1 cellular context compared by ENCODE assay signal in the genomic region with DNA sequence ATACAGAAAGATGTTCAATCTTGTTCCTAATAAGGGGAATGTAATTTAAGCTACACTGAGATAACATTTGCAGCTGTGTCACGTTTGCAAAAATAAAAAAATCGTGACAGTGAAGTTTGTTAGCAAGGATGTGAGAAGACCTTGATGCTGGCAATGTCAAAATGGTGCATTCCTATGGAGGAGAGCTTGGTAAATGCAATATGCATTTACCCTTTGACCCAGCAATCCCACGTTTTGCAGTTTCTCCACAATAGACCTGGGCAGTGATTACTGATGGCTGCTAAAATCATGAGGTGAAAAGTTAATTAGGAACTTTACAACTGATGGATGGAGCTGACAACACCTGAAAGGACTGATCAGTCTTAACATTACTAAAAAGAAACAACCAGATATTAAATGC.
TF ChIP-seq lines count a peak whose summit lies in the region.

No MANE protein-coding gene starts in this region.

TF ChIP-seq in HepG2, 621 proteins besides CTCF, POLR2A, EP300 and RAD21 (continued from another document and continues in another):
- TF ChIP-seq ZNF430 (CRISPR knock-in tag; IDR thresholded peaks at IDR 0.05): no peak
- TF ChIP-seq RBM39 (IDR thresholded peaks at IDR 0.05; ENCODE audit: low read depth, low read length, poor library complexity, severe bottlenecking): no peak
- TF ChIP-seq ZNF256 (CRISPR knock-in tag; conservative IDR thresholded peaks at IDR 0.05): no peak
- TF ChIP-seq NR2F6 (IDR thresholded peaks at IDR 0.05): peak; percentile 64
- peak; percentile 37; the same call in 1 of the 2 replicates for TF ChIP-seq NR2F6 (CRISPR knock-in tag; IDR thresholded peaks at IDR 0.05)
- no peak for TF ChIP-seq ZNF513 (CRISPR knock-in tag; conservative IDR thresholded peaks at IDR 0.05)
- no peak for TF ChIP-seq ZFP82 (CRISPR knock-in tag; IDR thresholded peaks at IDR 0.05; ENCODE audit: borderline replicate concordance)
- TF ChIP-seq ZMAT5 (CRISPR knock-in tag; IDR thresholded peaks at IDR 0.05; ENCODE audit: borderline replicate concordance, low read depth): no peak
- no peak for TF ChIP-seq ZBTB7B (CRISPR knock-in tag; IDR thresholded peaks at IDR 0.05)
- TF ChIP-seq AGO2 (optimal IDR thresholded peaks at IDR 0.05; ENCODE audit: low read depth, low read length): no peak
- TF ChIP-seq SP1 (IDR thresholded peaks at IDR 0.05): no peak
- TF ChIP-seq SP1 (CRISPR knock-in tag; IDR thresholded peaks at IDR 0.05): no peak
- peak; percentile 21 for TF ChIP-seq TEAD3 (CRISPR knock-in tag; optimal IDR thresholded peaks at IDR 0.05; ENCODE audit: borderline replicate concordance)
- TF ChIP-seq ATF7 (IDR thresholded peaks at IDR 0.05): no peak
- no peak for TF ChIP-seq ATF7 (CRISPR knock-in tag; IDR thresholded peaks at IDR 0.05)
- TF ChIP-seq, protein P1, sequence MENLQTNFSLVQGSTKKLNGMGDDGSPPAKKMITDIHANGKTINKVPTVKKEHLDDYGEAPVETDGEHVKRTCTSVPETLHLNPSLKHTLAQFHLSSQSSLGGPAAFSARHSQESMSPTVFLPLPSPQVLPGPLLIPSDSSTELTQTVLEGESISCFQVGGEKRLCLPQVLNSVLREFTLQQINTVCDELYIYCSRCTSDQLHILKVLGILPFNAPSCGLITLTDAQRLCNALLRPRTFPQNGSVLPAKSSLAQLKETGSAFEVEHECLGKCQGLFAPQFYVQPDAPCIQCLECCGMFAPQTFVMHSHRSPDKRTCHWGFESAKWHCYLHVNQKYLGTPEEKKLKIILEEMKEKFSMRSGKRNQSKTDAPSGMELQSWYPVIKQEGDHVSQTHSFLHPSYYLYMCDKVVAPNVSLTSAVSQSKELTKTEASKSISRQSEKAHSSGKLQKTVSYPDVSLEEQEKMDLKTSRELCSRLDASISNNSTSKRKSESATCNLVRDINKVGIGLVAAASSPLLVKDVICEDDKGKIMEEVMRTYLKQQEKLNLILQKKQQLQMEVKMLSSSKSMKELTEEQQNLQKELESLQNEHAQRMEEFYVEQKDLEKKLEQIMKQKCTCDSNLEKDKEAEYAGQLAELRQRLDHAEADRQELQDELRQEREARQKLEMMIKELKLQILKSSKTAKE (CRISPR knock-in tag; IDR thresholded peaks at IDR 0.05; ENCODE audit: borderline replicate concordance): no peak
- no peak for TF ChIP-seq ZNF772 (CRISPR knock-in tag; IDR thresholded peaks at IDR 0.05)
- TF ChIP-seq FOXJ3 (CRISPR knock-in tag; IDR thresholded peaks at IDR 0.05; ENCODE audit: borderline replicate concordance): no peak
- TF ChIP-seq, protein P2, sequence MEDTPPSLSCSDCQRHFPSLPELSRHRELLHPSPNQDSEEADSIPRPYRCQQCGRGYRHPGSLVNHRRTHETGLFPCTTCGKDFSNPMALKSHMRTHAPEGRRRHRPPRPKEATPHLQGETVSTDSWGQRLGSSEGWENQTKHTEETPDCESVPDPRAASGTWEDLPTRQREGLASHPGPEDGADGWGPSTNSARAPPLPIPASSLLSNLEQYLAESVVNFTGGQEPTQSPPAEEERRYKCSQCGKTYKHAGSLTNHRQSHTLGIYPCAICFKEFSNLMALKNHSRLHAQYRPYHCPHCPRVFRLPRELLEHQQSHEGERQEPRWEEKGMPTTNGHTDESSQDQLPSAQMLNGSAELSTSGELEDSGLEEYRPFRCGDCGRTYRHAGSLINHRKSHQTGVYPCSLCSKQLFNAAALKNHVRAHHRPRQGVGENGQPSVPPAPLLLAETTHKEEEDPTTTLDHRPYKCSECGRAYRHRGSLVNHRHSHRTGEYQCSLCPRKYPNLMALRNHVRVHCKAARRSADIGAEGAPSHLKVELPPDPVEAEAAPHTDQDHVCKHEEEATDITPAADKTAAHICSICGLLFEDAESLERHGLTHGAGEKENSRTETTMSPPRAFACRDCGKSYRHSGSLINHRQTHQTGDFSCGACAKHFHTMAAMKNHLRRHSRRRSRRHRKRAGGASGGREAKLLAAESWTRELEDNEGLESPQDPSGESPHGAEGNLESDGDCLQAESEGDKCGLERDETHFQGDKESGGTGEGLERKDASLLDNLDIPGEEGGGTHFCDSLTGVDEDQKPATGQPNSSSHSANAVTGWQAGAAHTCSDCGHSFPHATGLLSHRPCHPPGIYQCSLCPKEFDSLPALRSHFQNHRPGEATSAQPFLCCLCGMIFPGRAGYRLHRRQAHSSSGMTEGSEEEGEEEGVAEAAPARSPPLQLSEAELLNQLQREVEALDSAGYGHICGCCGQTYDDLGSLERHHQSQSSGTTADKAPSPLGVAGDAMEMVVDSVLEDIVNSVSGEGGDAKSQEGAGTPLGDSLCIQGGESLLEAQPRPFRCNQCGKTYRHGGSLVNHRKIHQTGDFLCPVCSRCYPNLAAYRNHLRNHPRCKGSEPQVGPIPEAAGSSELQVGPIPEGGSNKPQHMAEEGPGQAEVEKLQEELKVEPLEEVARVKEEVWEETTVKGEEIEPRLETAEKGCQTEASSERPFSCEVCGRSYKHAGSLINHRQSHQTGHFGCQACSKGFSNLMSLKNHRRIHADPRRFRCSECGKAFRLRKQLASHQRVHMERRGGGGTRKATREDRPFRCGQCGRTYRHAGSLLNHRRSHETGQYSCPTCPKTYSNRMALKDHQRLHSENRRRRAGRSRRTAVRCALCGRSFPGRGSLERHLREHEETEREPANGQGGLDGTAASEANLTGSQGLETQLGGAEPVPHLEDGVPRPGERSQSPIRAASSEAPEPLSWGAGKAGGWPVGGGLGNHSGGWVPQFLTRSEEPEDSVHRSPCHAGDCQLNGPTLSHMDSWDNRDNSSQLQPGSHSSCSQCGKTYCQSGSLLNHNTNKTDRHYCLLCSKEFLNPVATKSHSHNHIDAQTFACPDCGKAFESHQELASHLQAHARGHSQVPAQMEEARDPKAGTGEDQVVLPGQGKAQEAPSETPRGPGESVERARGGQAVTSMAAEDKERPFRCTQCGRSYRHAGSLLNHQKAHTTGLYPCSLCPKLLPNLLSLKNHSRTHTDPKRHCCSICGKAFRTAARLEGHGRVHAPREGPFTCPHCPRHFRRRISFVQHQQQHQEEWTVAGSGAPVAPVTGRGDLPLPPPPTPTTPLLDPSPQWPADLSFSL (CRISPR knock-in tag; IDR thresholded peaks at IDR 0.05): no peak
- TF ChIP-seq ELF3 (CRISPR knock-in tag; IDR thresholded peaks at IDR 0.05): no peak
- TF ChIP-seq ZC3H13 (CRISPR knock-in tag; IDR thresholded peaks at IDR 0.05): no peak
- no peak for TF ChIP-seq TMF1 (CRISPR knock-in tag; IDR thresholded peaks at IDR 0.05; ENCODE audit: low read depth)
- no peak for TF ChIP-seq RFXAP (CRISPR knock-in tag; IDR thresholded peaks at IDR 0.05; ENCODE audit: borderline replicate concordance)
- TF ChIP-seq ZNF710 (CRISPR knock-in tag; IDR thresholded peaks at IDR 0.05; ENCODE audit: borderline replicate concordance): no peak
- TF ChIP-seq ZNF792 (CRISPR knock-in tag; IDR thresholded peaks at IDR 0.05): no peak
- TF ChIP-seq MTF2 (CRISPR knock-in tag; IDR thresholded peaks at IDR 0.05; ENCODE audit: borderline replicate concordance): 0 out of 2 replicates have a peak, but pooled peaks have one; percentile 43
- TF ChIP-seq, protein P3, sequence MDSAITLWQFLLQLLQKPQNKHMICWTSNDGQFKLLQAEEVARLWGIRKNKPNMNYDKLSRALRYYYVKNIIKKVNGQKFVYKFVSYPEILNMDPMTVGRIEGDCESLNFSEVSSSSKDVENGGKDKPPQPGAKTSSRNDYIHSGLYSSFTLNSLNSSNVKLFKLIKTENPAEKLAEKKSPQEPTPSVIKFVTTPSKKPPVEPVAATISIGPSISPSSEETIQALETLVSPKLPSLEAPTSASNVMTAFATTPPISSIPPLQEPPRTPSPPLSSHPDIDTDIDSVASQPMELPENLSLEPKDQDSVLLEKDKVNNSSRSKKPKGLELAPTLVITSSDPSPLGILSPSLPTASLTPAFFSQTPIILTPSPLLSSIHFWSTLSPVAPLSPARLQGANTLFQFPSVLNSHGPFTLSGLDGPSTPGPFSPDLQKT (CRISPR knock-in tag; IDR thresholded peaks at IDR 0.05; ENCODE audit: borderline replicate concordance): no peak
- TF ChIP-seq SNAPC4 (CRISPR knock-in tag; IDR thresholded peaks at IDR 0.05): no peak
- no peak for TF ChIP-seq SP4 (CRISPR knock-in tag; IDR thresholded peaks at IDR 0.05)
- TF ChIP-seq, protein P4, sequence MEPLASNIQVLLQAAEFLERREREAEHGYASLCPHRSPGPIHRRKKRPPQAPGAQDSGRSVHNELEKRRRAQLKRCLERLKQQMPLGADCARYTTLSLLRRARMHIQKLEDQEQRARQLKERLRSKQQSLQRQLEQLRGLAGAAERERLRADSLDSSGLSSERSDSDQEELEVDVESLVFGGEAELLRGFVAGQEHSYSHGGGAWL (CRISPR knock-in tag; IDR thresholded peaks at IDR 0.05): no peak
- TF ChIP-seq CENPT (CRISPR knock-in tag; IDR thresholded peaks at IDR 0.05; ENCODE audit: low read depth): no peak
- no peak for TF ChIP-seq CHCHD3 (CRISPR knock-in tag; IDR thresholded peaks at IDR 0.05)
- TF ChIP-seq, protein P5, sequence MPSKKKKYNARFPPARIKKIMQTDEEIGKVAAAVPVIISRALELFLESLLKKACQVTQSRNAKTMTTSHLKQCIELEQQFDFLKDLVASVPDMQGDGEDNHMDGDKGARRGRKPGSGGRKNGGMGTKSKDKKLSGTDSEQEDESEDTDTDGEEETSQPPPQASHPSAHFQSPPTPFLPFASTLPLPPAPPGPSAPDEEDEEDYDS (CRISPR knock-in tag; IDR thresholded peaks at IDR 0.05): peak; percentile 42; the same call in 1 of the 2 replicates
- no peak for TF ChIP-seq TOPORS (CRISPR knock-in tag; IDR thresholded peaks at IDR 0.05)
- TF ChIP-seq HNRNPUL1 (IDR thresholded peaks at IDR 0.05; ENCODE audit: low read depth, low read length): no peak
- no peak for TF ChIP-seq KDM5A (IDR thresholded peaks at IDR 0.05; ENCODE audit: borderline replicate concordance, low read length)
- no peak for TF ChIP-seq ZNF451 (CRISPR knock-in tag; IDR thresholded peaks at IDR 0.05)
- TF ChIP-seq MBD4 (IDR thresholded peaks at IDR 0.05; ENCODE audit: borderline replicate concordance, low read length): no peak
- no peak for TF ChIP-seq EHMT2 (IDR thresholded peaks at IDR 0.05; ENCODE audit: borderline replicate concordance, low read depth, low read length)
- TF ChIP-seq POLR2G (IDR thresholded peaks at IDR 0.05; ENCODE audit: low read depth, low read length): no peak
- no peak for TF ChIP-seq ARNTL (CRISPR knock-in tag; IDR thresholded peaks at IDR 0.05)
- TF ChIP-seq NFATC3 (CRISPR knock-in tag; IDR thresholded peaks at IDR 0.05): no peak
- TF ChIP-seq ZNF317 (CRISPR knock-in tag; IDR thresholded peaks at IDR 0.05): no peak
